1 cellular context compared by ENCODE assay signal in genomic region chr18:54479365-54479764, GRCh38.
A peak's percentile ranks its signal among the peaks of the same experiment; 100 is the strongest.
TF ChIP-seq lines count a peak whose summit lies in the region.

No MANE protein-coding gene starts in this region.

TF ChIP-seq in H1, 55 proteins besides CTCF, POLR2A, EP300 and RAD21:
- TF ChIP-seq MAFK (IDR thresholded peaks at IDR 0.05; ENCODE audit: low read depth, low read length) = no peak
- peak; percentile 65; the same call in 1 of the 2 replicates for TF ChIP-seq JUND (IDR thresholded peaks at IDR 0.05; ENCODE audit: low read length)
